Comparison of ENCODE assay signal across 12 cellular contexts in genomic region chr18:74283255-74283554, GRCh38. TPM values are rescaled to one million over a fixed set of nuclear protein-coding genes. Genes with fewer than 3 reads are reported as not detected.
DNase-seq lines count a peak whose midpoint lies in the region; ATAC-seq, FAIRE-seq and TF ChIP-seq lines count a peak whose summit lies in the region.
"Had no signal": no experiment of that assay in that cellular context is flagged by ENCODE, and none has a peak within 500 bp of the region (broad histone marks: within the 10 kb centered on the region; RNA-seq: fewer than 3 reads in every experiment).

No MANE protein-coding gene starts in this region.

- H2AFZ ChIP-seq in GM23338, result no peak overlapping the region

- H3K4me1 Mint-ChIP-seq in GM23338 (peaks cover 73% of the 10 kb centered on the region), neural crest cell (peaks cover 47% of the 10 kb centered on the region)
- H3K4me1 Mint-ChIP-seq in effector memory CD8-positive, alpha-beta T cell (ENCODE audit: low read depth in 2 of 2), result peaks cover 27 to 39% of the 10 kb centered on the region in 2 donors

- H4K20me1 ChIP-seq in GM23338 (replicated peaks; ENCODE audit: insufficient read depth), result peaks cover 6% of the 10 kb centered on the region; the same call in 1 of the 2 replicates

- H3K4me3 Mint-ChIP-seq in GM23338, result peak overlapping the region; percentile 59
- peak overlapping the region in 1 of 2 donors; percentile 1 for H3K4me3 Mint-ChIP-seq in effector memory CD8-positive, alpha-beta T cell
- H3K4me3 Mint-ChIP-seq in neural crest cell, result peak overlapping the region; percentile 24

- H3K9me2 ChIP-seq in GM23338 (ENCODE audit: insufficient read depth), result no peaks in the 10 kb centered on the region

- H3K36me3 Mint-ChIP-seq in GM23338 (ENCODE audit: low read depth), result peaks cover 40% of the 10 kb centered on the region
- no peaks in the 10 kb centered on the region for H3K36me3 Mint-ChIP-seq in effector memory CD8-positive, alpha-beta T cell (ENCODE audit: insufficient read depth)
- H3K36me3 Mint-ChIP-seq in neural crest cell (ENCODE audit: low read depth), result no peaks in the 10 kb centered on the region

- H3K4me3 ChIP-seq in GM23338, result peak overlapping the region; percentile 35; the same call in 1 of the 2 replicates
- H3K4me3 ChIP-seq: ascending aorta had no signal

- no peak for TF ChIP-seq CTCF in GM23338 (conservative IDR thresholded peaks at IDR 0.05; ENCODE audit: low read depth in 2 of 2)
- TF ChIP-seq CTCF in neural crest cell (conservative IDR thresholded peaks at IDR 0.05), result no peak

- peaks cover 2% of the 10 kb centered on the region; the same call in 1 of the 3 replicates for H3K9me3 Mint-ChIP-seq in GM23338
- H3K9me3 Mint-ChIP-seq in effector memory CD8-positive, alpha-beta T cell, result no peaks in the 10 kb centered on the region
- no peaks in the 10 kb centered on the region for H3K9me3 Mint-ChIP-seq in neural crest cell

- H3K36me3 ChIP-seq in GM23338 (ENCODE audit: insufficient read depth), result no peaks in the 10 kb centered on the region
- H3K36me3 ChIP-seq: ascending aorta had no signal

- H3K27me3 Mint-ChIP-seq in GM23338 (ENCODE audit: insufficient read depth, low read depth, poor library complexity) (peaks cover 11% of the 10 kb centered on the region), neural crest cell (ENCODE audit: low read depth) (no peaks in the 10 kb centered on the region)
- no peaks in the 10 kb centered on the region for H3K27me3 Mint-ChIP-seq in effector memory CD8-positive, alpha-beta T cell

- peak overlapping the region; percentile 98 for H3K27ac Mint-ChIP-seq in GM23338
- peak overlapping the region in 1 of 2 donors; percentile 75 for H3K27ac Mint-ChIP-seq in effector memory CD8-positive, alpha-beta T cell
- no peak overlapping the region for H3K27ac Mint-ChIP-seq in neural crest cell (ENCODE audit: unreplicated experiment)

- H3K27me3 ChIP-seq in GM23338 (ENCODE audit: insufficient read depth), result no peaks in the 10 kb centered on the region
- H3K27me3 ChIP-seq: ascending aorta had no signal

- peak overlapping the region; percentile 79 for H3K4me2 ChIP-seq in GM23338

- H3K4me1 ChIP-seq in GM23338 (ENCODE audit: insufficient read depth), result peaks cover 72% of the 10 kb centered on the region
- H3K4me1 ChIP-seq: ascending aorta had no signal

- peaks cover 6% of the 10 kb centered on the region; the same call in 1 of the 2 replicates for H3F3A ChIP-seq in GM23338 (replicated peaks; ENCODE audit: low read depth)

- peak overlapping the region; percentile 75 for H3K27ac ChIP-seq in GM23338 (ENCODE audit: low read depth)
- H3K27ac ChIP-seq: ascending aorta had no signal

- FAIRE-seq in HTR-8/SVneo (lab: Jason Lieb, UNC), result no peak

- peaks cover 99% of the 10 kb centered on the region for H3K79me2 ChIP-seq in GM23338 (replicated peaks; ENCODE audit: insufficient read depth)

- peak; percentile 14 for DNase-seq in AG08396 (ENCODE audit: low spot score)
- no peak for DNase-seq in GM23338 (ENCODE audit: low spot score)
- DNase-seq in effector memory CD8-positive, alpha-beta T cell, result no peak
- no peak for DNase-seq in neural crest cell (ENCODE audit: low read depth, low spot score)
- no peak for DNase-seq in HTR-8/SVneo (ENCODE audit: insufficient read length, low spot score)
- no peak for DNase-seq in HK-2 (ENCODE audit: unreplicated experiment)
- DNase-seq in NCI-H2029 treated with DMSO at 0.1 percent for 48 hours (lab: John Stamatoyannopoulos, UW), result no peak
- DNase-seq: NCI-H2171 treated with DMSO at 0.1 percent for 48 hours had no signal

- ATAC-seq in GM23338, result no peak
- peak; percentile 92 for ATAC-seq in effector memory CD8-positive, alpha-beta T cell (replicated peaks)
- ATAC-seq in GM21381 (IDR thresholded peaks at IDR 0.05; ENCODE audit: unreplicated experiment), result no peak

TF ChIP-seq in GM23338, 12 proteins besides CTCF, POLR2A, EP300 and RAD21 (continues in another document):
- TF ChIP-seq JUNB (IDR thresholded peaks at IDR 0.05; ENCODE audit: unreplicated experiment) (no peak), POLR2AphosphoS5 (IDR thresholded peaks at IDR 0.05; ENCODE audit: low read depth) (no peak), NANOG (IDR thresholded peaks at IDR 0.05; ENCODE audit: borderline replicate concordance) (no peak), ZNF114 (CRISPR knock-in tag; IDR thresholded peaks at IDR 0.05) (no peak), EZH2phosphoT487 (IDR thresholded peaks at IDR 0.05; ENCODE audit: unreplicated experiment) (no peak), CREB1 (CRISPR knock-in tag; IDR thresholded peaks at IDR 0.05; ENCODE audit: low read depth) (no peak), EZH2 (IDR thresholded peaks at IDR 0.05; ENCODE audit: low read depth, unreplicated experiment) (no peak), STAT1 (IDR thresholded peaks at IDR 0.05; ENCODE audit: unreplicated experiment) (no peak), ETS1 (IDR thresholded peaks at IDR 0.05) (no peak)
- TF ChIP-seq, protein P1, sequence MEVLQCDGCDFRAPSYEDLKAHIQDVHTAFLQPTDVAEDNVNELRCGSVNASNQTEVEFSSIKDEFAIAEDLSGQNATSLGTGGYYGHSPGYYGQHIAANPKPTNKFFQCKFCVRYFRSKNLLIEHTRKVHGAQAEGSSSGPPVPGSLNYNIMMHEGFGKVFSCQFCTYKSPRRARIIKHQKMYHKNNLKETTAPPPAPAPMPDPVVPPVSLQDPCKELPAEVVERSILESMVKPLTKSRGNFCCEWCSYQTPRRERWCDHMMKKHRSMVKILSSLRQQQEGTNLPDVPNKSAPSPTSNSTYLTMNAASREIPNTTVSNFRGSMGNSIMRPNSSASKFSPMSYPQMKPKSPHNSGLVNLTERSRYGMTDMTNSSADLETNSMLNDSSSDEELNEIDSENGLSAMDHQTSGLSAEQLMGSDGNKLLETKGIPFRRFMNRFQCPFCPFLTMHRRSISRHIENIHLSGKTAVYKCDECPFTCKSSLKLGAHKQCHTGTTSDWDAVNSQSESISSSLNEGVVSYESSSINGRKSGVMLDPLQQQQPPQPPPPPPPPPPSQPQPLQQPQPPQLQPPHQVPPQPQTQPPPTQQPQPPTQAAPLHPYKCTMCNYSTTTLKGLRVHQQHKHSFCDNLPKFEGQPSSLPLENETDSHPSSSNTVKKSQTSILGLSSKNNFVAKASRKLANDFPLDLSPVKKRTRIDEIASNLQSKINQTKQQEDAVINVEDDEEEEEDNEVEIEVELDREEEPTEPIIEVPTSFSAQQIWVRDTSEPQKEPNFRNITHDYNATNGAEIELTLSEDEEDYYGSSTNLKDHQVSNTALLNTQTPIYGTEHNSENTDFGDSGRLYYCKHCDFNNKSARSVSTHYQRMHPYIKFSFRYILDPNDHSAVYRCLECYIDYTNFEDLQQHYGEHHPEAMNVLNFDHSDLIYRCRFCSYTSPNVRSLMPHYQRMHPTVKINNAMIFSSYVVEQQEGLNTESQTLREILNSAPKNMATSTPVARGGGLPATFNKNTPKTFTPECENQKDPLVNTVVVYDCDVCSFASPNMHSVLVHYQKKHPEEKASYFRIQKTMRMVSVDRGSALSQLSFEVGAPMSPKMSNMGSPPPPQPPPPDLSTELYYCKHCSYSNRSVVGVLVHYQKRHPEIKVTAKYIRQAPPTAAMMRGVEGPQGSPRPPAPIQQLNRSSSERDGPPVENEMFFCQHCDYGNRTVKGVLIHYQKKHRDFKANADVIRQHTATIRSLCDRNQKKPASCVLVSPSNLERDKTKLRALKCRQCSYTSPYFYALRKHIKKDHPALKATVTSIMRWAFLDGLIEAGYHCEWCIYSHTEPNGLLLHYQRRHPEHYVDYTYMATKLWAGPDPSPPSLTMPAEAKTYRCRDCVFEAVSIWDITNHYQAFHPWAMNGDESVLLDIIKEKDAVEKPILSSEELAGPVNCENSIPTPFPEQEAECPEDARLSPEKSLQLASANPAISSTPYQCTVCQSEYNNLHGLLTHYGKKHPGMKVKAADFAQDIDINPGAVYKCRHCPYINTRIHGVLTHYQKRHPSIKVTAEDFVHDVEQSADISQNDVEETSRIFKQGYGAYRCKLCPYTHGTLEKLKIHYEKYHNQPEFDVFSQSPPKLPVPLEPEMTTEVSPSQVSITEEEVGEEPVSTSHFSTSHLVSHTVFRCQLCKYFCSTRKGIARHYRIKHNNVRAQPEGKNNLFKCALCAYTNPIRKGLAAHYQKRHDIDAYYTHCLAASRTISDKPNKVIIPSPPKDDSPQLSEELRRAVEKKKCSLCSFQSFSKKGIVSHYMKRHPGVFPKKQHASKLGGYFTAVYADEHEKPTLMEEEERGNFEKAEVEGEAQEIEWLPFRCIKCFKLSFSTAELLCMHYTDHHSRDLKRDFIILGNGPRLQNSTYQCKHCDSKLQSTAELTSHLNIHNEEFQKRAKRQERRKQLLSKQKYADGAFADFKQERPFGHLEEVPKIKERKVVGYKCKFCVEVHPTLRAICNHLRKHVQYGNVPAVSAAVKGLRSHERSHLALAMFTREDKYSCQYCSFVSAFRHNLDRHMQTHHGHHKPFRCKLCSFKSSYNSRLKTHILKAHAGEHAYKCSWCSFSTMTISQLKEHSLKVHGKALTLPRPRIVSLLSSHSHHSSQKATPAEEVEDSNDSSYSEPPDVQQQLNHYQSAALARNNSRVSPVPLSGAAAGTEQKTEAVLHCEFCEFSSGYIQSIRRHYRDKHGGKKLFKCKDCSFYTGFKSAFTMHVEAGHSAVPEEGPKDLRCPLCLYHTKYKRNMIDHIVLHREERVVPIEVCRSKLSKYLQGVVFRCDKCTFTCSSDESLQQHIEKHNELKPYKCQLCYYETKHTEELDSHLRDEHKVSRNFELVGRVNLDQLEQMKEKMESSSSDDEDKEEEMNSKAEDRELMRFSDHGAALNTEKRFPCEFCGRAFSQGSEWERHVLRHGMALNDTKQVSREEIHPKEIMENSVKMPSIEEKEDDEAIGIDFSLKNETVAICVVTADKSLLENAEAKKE (CRISPR knock-in tag; IDR thresholded peaks at IDR 0.05), result no peak

RNA-seq across cellular contexts. Expression of gene CYB5A, which starts 8.6 kb away (rescaled TPM):
- 122 and 136 TPM in 2 replicates for total RNA-seq in GM23338 (2014; rRNA removed; shearing (Covaris generic))
- 274 and 283 TPM in 2 replicates for polyA plus RNA-seq in GM23338 (2016; fragmentation: Nextera tagmentation; extraction: Ambion mirVana)
- 38.1 and 46.5 TPM in 2 replicates for total RNA-seq in neural crest cell

RNA-seq across cellular contexts. Expression of gene C18orf63, which starts 32.4 kb away (rescaled TPM):
- not detected in 2 replicates for total RNA-seq in GM23338 (2014; rRNA removed; shearing (Covaris generic))
- not detected in 2 replicates for polyA plus RNA-seq in GM23338 (2016; fragmentation: Nextera tagmentation; extraction: Ambion mirVana)
- total RNA-seq in neural crest cell, result not detected in 2 replicates
- total RNA-seq: activated CD8-positive, alpha-beta memory T cell treated with anti-CD3 and anti-CD28 coated beads for 36 hours; ascending aorta; T-helper 1 cell treated with Interleukin-12 subunit alpha and Interleukin-12 subunit beta and Interleukin-4 antibody, amounts not matched to agents 30 ng/mL and 1 ng/mL, for 36 hours had no signal
